8 cellular contexts compared by ENCODE assay signal in the genomic region with DNA sequence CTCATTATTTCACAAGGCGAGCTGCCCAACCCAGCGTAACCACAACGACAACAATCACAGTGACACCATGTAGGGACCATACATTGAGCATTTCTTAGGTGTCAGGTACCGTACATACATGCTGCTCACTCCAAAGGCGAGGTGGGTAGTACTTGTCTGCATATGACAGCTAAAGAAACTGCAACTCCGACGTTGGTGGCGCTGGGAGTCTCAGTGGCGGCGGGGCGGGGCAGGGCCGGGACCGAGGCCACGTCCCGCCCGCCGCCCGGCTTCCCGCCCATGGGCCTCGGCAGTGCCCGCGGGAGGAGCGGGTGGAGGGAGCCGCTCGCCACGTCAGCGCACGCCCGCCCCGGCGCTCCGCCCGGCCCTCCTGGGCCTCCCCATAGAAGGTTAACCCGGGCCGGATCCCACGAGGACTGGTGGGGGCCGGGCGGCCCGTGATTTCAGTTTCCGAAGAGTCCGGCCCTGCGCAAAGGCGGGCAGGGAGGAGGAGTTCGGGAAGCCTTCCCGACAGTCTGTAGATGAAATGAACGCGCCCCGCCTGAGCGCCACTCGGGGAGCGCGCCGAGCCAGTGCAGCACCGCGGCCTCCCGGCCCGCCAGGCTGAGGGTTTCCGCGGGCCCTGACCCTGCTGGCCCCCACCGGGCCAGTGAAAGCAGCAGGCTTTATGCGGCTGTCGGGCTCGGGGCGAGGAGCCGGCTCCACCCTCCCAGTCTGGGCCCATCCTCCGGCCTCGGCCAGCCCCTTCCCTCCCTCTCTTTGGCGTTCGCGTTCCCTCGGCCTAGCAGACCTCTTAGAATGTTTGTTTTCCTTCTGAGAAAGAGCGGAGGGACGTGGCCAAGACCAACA.
A peak's percentile ranks its signal among the peaks of the same experiment; 100 is the strongest.
DNase-seq lines count a peak whose midpoint lies in the region; ATAC-seq and TF ChIP-seq lines count a peak whose summit lies in the region.

No MANE protein-coding gene starts in this region.

- H3K79me2 ChIP-seq in OCI-LY3 (ENCODE audit: low read length) = no peaks in the 10 kb centered on the region

- no peaks in the 10 kb centered on the region for H3K9me3 Mint-ChIP-seq in CD4-positive, alpha-beta T cell
- no peaks in the 10 kb centered on the region for H3K9me3 Mint-ChIP-seq in activated T-cell treated with anti-CD3 and anti-CD28 coated beads, Interleukin-2, amount 50 U/mL, for 4 hours

- peaks cover 9% of the 10 kb centered on the region for H3K4me1 Mint-ChIP-seq in CD4-positive, alpha-beta T cell (ENCODE audit: low read depth)
- peaks cover 10% of the 10 kb centered on the region for H3K4me1 Mint-ChIP-seq in activated T-cell treated with anti-CD3 and anti-CD28 coated beads, Interleukin-2, amount 50 U/mL, for 4 hours (ENCODE audit: low read depth)

- H3K4me1 ChIP-seq in OCI-LY3 (ENCODE audit: low read length) (peaks cover 7% of the 10 kb centered on the region), esophagus (ENCODE audit: control insufficient read depth in 2 of 2, insufficient read depth in 2 of 2, low read length in 1 of 2) (no peaks in the 10 kb centered on the region), mucosa of stomach (ENCODE audit: control insufficient read depth, insufficient read depth, low read length) (peaks cover 39% of the 10 kb centered on the region)

- no peaks in the 10 kb centered on the region for H4K20me1 ChIP-seq in OCI-LY3 (ENCODE audit: insufficient read depth, low read length)

- ATAC-seq in CD4-positive, alpha-beta T cell (ENCODE audit: poor library complexity) = peak; percentile 83
- ATAC-seq in GM19328 (IDR thresholded peaks at IDR 0.05; ENCODE audit: unreplicated experiment) (peak; percentile 88), HG03457 (IDR thresholded peaks at IDR 0.05; ENCODE audit: unreplicated experiment) (peak; percentile 84)
- ATAC-seq in activated T-cell treated with anti-CD3 and anti-CD28 coated beads, Interleukin-2, amount 50 U/mL, for 4 hours = peak; percentile 95 to 97

- peak overlapping the region; percentile 99 for H3K4me2 ChIP-seq in OCI-LY3 (ENCODE audit: low read length)

- peak; percentile 44 to 76 (median 56) for DNase-seq in CD4-positive, alpha-beta T cell
- DNase-seq in activated T-cell treated with anti-CD3 and anti-CD28 coated beads, Interleukin-2, amount 50 U/mL, for 4 hours = peak; percentile 77
- peak; percentile 89 for DNase-seq in stimulated activated CD8-positive, alpha-beta memory T cell treated with anti-CD3 and anti-CD28 coated beads, Interleukin-4, amount 100 ng/mL, for 48 hours

- no peaks in the 10 kb centered on the region for H3K27me3 ChIP-seq in CD4-positive, alpha-beta T cell (ENCODE audit: control insufficient read depth, insufficient read depth, low read length)
- H3K27me3 ChIP-seq in OCI-LY3 (ENCODE audit: low read depth, low read length) = no peaks in the 10 kb centered on the region
- no peaks in the 10 kb centered on the region for H3K27me3 ChIP-seq in esophagus (ENCODE audit: control insufficient read depth in 1 of 2, insufficient read depth in 2 of 2, low read length in 2 of 2)
- no peaks in the 10 kb centered on the region for H3K27me3 ChIP-seq in mucosa of stomach (ENCODE audit: control insufficient read depth, insufficient read depth, low read length)

- peak overlapping the region; percentile 87 for H3K4me3 ChIP-seq in OCI-LY3 (ENCODE audit: low read length)
- H3K4me3 ChIP-seq in esophagus (ENCODE audit: low read depth in 1 of 2, low read length in 2 of 2) = peak overlapping the region; percentile 58 to 60
- H3K4me3 ChIP-seq in mucosa of stomach (ENCODE audit: low read length) = peak overlapping the region; percentile 39

- H3K27ac ChIP-seq in CD4-positive, alpha-beta T cell (ENCODE audit: low read depth, low read length) = no peak overlapping the region
- H3K27ac ChIP-seq in OCI-LY3 (ENCODE audit: low read length) = peak overlapping the region; percentile 75
- peak overlapping the region; percentile 99 for H3K27ac ChIP-seq in esophagus (ENCODE audit: low read depth in 2 of 2, low read length in 1 of 2)

- H3K27ac Mint-ChIP-seq in CD4-positive, alpha-beta T cell = peak overlapping the region; percentile 73

- 1% methylated on average over 68 to 73 of the region's 73 CpGs for WGBS in esophagus, 2 donors

- no peaks in the 10 kb centered on the region for H3K9me3 ChIP-seq in CD4-positive, alpha-beta T cell (ENCODE audit: control insufficient read depth, low read length)
- no peaks in the 10 kb centered on the region for H3K9me3 ChIP-seq in OCI-LY3 (ENCODE audit: insufficient read depth, low read length)
- no peaks in the 10 kb centered on the region for H3K9me3 ChIP-seq in esophagus (ENCODE audit: control insufficient read depth in 2 of 2, insufficient read depth in 1 of 2, low read depth in 1 of 2, low read length in 1 of 2)
- no peaks in the 10 kb centered on the region for H3K9me3 ChIP-seq in mucosa of stomach (ENCODE audit: control insufficient read depth, low read length)

- POLR2A ChIA-PET in CD4-positive, alpha-beta T cell (lab: Charles Lee) = interaction anchor here (0.6 to 1.4 kb wide), 7 partner anchors 18 to 120 kb away, joined by 3 to 8 read pairs (median 4); a partner anchor contains a TSS

- CTCF ChIA-PET in CD4-positive, alpha-beta T cell (lab: Charles Lee) = no interaction called here

- H3K9ac ChIP-seq in OCI-LY3 (ENCODE audit: low read length) (peak overlapping the region; percentile 94), mucosa of stomach (ENCODE audit: low read length) (peak overlapping the region; percentile 72)

- H3K36me3 Mint-ChIP-seq in CD4-positive, alpha-beta T cell (ENCODE audit: low read depth) = no peaks in the 10 kb centered on the region
- H3K36me3 Mint-ChIP-seq in activated T-cell treated with anti-CD3 and anti-CD28 coated beads, Interleukin-2, amount 50 U/mL, for 4 hours (ENCODE audit: insufficient read depth) = no peaks in the 10 kb centered on the region

- H3K27me3 Mint-ChIP-seq in CD4-positive, alpha-beta T cell = no peaks in the 10 kb centered on the region
- H3K27me3 Mint-ChIP-seq in activated T-cell treated with anti-CD3 and anti-CD28 coated beads, Interleukin-2, amount 50 U/mL, for 4 hours (ENCODE audit: low read depth) = no peaks in the 10 kb centered on the region

- TF ChIP-seq CTCF in CD4-positive, alpha-beta T cell (IDR thresholded peaks at IDR 0.05) = no peak
- TF ChIP-seq CTCF in OCI-LY3 (IDR thresholded peaks at IDR 0.05; ENCODE audit: low read depth, low read length) = no peak

- peak overlapping the region; percentile 88 for H2AFZ ChIP-seq in OCI-LY3 (ENCODE audit: low read depth, low read length)

- H3K36me3 ChIP-seq in OCI-LY3 (replicated peaks; ENCODE audit: low read depth, low read length) (no peaks in the 10 kb centered on the region), esophagus (ENCODE audit: control insufficient read depth in 2 of 2, insufficient read depth in 2 of 2, low read length in 1 of 2) (no peaks in the 10 kb centered on the region), mucosa of stomach (ENCODE audit: control insufficient read depth, insufficient read depth, low read length) (no peaks in the 10 kb centered on the region)

- intact Hi-C loops in CD4-positive, alpha-beta T cell (cut with DNase I, micrococcal nuclease) = loop anchor here (1.0 to 10.0 kb wide), 3 partner anchors 89 to 119 kb away; a partner anchor contains a TSS

- H3K4me3 Mint-ChIP-seq in CD4-positive, alpha-beta T cell = peak overlapping the region; percentile 77
- peak overlapping the region; percentile 77 for H3K4me3 Mint-ChIP-seq in activated T-cell treated with anti-CD3 and anti-CD28 coated beads, Interleukin-2, amount 50 U/mL, for 4 hours
